ENCODE assay signal across 17 cellular contexts in the genomic region with DNA sequence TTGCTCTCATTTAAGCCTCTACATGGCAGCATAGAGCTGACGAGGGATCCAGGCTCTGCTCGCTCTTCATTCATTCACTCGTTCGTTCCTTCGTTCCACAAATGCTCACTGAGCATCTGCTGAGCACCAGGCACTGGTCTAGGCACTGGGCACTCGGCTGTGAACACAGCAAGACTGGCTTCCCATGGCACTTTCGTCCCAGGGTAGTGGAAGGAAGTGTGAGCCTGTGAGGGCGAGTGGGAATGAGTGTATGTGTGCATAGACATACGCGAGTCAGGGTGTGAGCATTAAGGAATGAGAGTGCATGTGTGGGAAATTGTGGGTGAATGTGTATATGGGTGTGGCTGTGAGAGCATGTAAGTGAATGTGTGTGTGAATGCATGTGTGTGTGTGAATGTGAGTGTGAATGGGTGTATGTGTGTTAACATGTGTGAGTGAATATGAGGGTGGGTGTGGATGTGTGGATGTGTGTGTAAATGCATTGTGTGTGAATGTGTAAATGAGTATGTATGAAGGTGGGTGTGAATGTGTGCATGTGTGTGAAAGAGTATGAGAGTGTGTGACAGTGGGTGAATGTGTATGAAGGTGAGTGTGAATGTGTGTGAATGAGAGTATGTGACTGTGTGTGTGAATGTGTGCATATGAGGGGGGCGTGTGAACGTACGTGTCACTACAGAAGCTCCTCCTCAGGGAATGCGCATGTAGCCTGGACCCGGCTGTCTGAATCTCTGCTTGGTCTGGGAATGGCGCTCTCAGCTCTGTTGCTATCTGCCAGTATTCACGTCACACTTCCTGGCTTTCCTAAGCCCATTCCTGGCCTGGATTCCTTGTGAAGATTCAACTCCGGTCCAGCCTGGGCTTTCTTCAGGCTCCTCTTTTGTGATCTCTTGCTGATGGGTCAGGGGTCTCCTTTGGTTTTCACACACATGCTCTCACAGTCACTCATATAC. TPM values are rescaled to one million over a fixed set of nuclear protein-coding genes. Genes with fewer than 3 reads are reported as not detected.
DNase-seq lines count a peak whose midpoint lies in the region; FAIRE-seq and TF ChIP-seq lines count a peak whose summit lies in the region.
"Had no signal": no experiment of that assay in that cellular context is flagged by ENCODE, and none has a peak within 500 bp of the region (broad histone marks: within the 10 kb centered on the region; RNA-seq: fewer than 3 reads in every experiment).

No MANE protein-coding gene starts in this region.

- in situ Hi-C loops in GM13977 (cut with MboI; ENCODE audit: low pct_unique_long_range_greater_than_20kb, low sequenced_read_pairs, unreplicated experiment) = no loop called here

- DNase-seq in ELF-1 (ENCODE audit: low read depth, low spot score) (peak; percentile 56), HTR-8/SVneo (ENCODE audit: insufficient read length, low spot score) (no peak), dermis microvascular lymphatic vessel endothelial cell (ENCODE audit: low read depth in 2 of 2) (peak; percentile 38 to 80), lung microvascular endothelial cell (ENCODE audit: low read depth in 2 of 2) (peak; percentile 76 to 88), NCI-H1436 (lab: John Stamatoyannopoulos, UW) (no peak), GM13977 (ENCODE audit: low spot score) (no peak)
- DNase-seq in activated T-cell treated with anti-CD3 and anti-CD28 coated beads, Interleukin-2, amount 50 U/mL, for 1 hour = no peak
- DNase-seq: activated CD4-positive, alpha-beta T cell treated with anti-CD3 and anti-CD28 coated beads, Interleukin-2, amount 10 ng/mL, durations not matched to agents 24 days and 14 days; aorta; CD4-positive, CD25-positive, alpha-beta regulatory T cell; effector memory CD8-positive, alpha-beta T cell; left colon; naive B cell; NCI-H1105 treated with DMSO at 0.1 percent for 48 hours; NCI-H510A treated with DMSO at 0.1 percent for 48 hours; Peyer's patch had no signal

- peak; percentile 88 for FAIRE-seq in HTR-8/SVneo (lab: Jason Lieb, UNC)

- TF ChIP-seq CTCF in GM13977 (IDR thresholded peaks at IDR 0.05; ENCODE audit: extremely low read depth, insufficient read depth, missing control alignments) = no peak

RNA-seq across cellular contexts. Expression of a gene that starts 28.8 kb away (rescaled TPM):
- total RNA-seq in dermis microvascular lymphatic vessel endothelial cell = 0.13 TPM in 2 replicates
- under 0.01 and 0.40 TPM in 2 replicates for total RNA-seq in lung microvascular endothelial cell
- total RNA-seq: vagina had no signal

Comparison
In these comparisons a context has a peak if more than half of its experiments do, and no peak if none do; other contexts are left out.
1. DNase-seq: peak in ELF-1 (single experiment), dermis microvascular lymphatic vessel endothelial cell (2 of 2) and lung microvascular endothelial cell (2 of 2); none in HTR-8/SVneo (single experiment), activated T-cell treated with anti-CD3 and anti-CD28 coated beads, Interleukin-2, amount 50 U/mL, for 1 hour (single experiment), NCI-H1436 (single experiment) and GM13977 (single experiment).